In genomic region chr2:99672766-99673375, GRCh38 we compare ENCODE assay signal across 20 cellular contexts.
"Had no signal": no experiment of that assay in that cellular context is flagged by ENCODE, and none has a peak within 500 bp of the region (broad histone marks: within the 10 kb centered on the region; RNA-seq: fewer than 3 reads in every experiment).

No MANE protein-coding gene starts in this region.

- H3K4me1 Mint-ChIP-seq: activated naive CD4-positive, alpha-beta T cell treated with anti-CD3 and anti-CD28 coated beads, Interleukin-2, amount 50 U/mL, for 24 hours; T-helper 17 cell had no signal

- H3K4me3 Mint-ChIP-seq: activated naive CD4-positive, alpha-beta T cell treated with anti-CD3 and anti-CD28 coated beads, Interleukin-2, amount 50 U/mL, for 24 hours; dendritic cell treated with granulocyte-macrophage colony-stimulating factor and Interleukin-4, amounts not matched to agents 40 ng/mL and 50 ng/mL, for 4 days; neural progenitor cell; T-helper 17 cell had no signal

- H3K9me3 Mint-ChIP-seq: activated naive CD4-positive, alpha-beta T cell treated with anti-CD3 and anti-CD28 coated beads, Interleukin-2, amount 50 U/mL, for 24 hours had no signal

- H3K27me3 ChIP-seq: ascending aorta, esophagus squamous epithelium, left lung, neural progenitor cell, ovary, testis, upper lobe of right lung had no signal

- H3K36me3 ChIP-seq: ascending aorta, esophagus squamous epithelium, left lung, neural progenitor cell, ovary, upper lobe of right lung had no signal

- H3K4me3 ChIP-seq: ascending aorta, esophagus squamous epithelium, left lung, neural progenitor cell, ovary, smooth muscle cell, testis, upper lobe of right lung had no signal

- H2AFZ ChIP-seq: neural progenitor cell had no signal

- H3K4me2 ChIP-seq: neural progenitor cell, smooth muscle cell had no signal

- H3K4me1 ChIP-seq: testis, upper lobe of right lung had no signal

- H3K9me3 ChIP-seq: ascending aorta, esophagus squamous epithelium, left lung, ovary, testis, upper lobe of right lung had no signal

- FAIRE-seq: keratinocyte had no signal

- H3K9ac ChIP-seq: neural progenitor cell had no signal

- H3K27ac Mint-ChIP-seq: activated naive CD4-positive, alpha-beta T cell treated with anti-CD3 and anti-CD28 coated beads, Interleukin-2, amount 50 U/mL, for 24 hours; dendritic cell treated with granulocyte-macrophage colony-stimulating factor and Interleukin-4, amounts not matched to agents 40 ng/mL and 50 ng/mL, for 4 days; neural progenitor cell; T-helper 17 cell had no signal

- H3K27ac ChIP-seq: ascending aorta, esophagus squamous epithelium, left lung, neural progenitor cell, ovary, testis, upper lobe of right lung, VCaP had no signal

- ATAC-seq: left lung, sciatic nerve, T-helper 17 cell, upper lobe of right lung had no signal

- DNase-seq: activated CD4-positive, alpha-beta T cell treated with anti-CD3 and anti-CD28 coated beads for 1 hour; activated gamma-delta T cell; effector memory CD4-positive, alpha-beta T cell; esophagus squamous epithelium; glutamatergic neuron; hypothalamus; left lung; ovary; stimulated activated CD4-positive, alpha-beta T cell treated with anti-CD3 and anti-CD28 coated beads, Interleukin-4, amount 100 ng/mL, for 1 hour; T-helper 17 cell; testis; upper lobe of right lung had no signal

- H3K27me3 Mint-ChIP-seq: activated naive CD4-positive, alpha-beta T cell treated with anti-CD3 and anti-CD28 coated beads, Interleukin-2, amount 50 U/mL, for 24 hours; dendritic cell treated with granulocyte-macrophage colony-stimulating factor and Interleukin-4, amounts not matched to agents 40 ng/mL and 50 ng/mL, for 4 days; T-helper 17 cell had no signal
